Comparison of ENCODE assay signal across 17 cellular contexts in genomic region chr15:65913631-65914199, GRCh38. TPM values are rescaled to one million over a fixed set of nuclear protein-coding genes. Genes with fewer than 3 reads are reported as not detected.
DNase-seq lines count a peak whose midpoint lies in the region; ATAC-seq and TF ChIP-seq lines count a peak whose summit lies in the region.
"Had no signal": no experiment of that assay in that cellular context is flagged by ENCODE, and none has a peak within 500 bp of the region (broad histone marks: within the 10 kb centered on the region; RNA-seq: fewer than 3 reads in every experiment).

No MANE protein-coding gene starts in this region.

- no peak overlapping the region for H2AFZ ChIP-seq in Karpas-422 (ENCODE audit: low read length)
- H2AFZ ChIP-seq: GM23338 had no signal

- POLR2A ChIA-PET in GM10248 (lab: Yijun Ruan, JAX): no interaction called here

- ATAC-seq in central memory CD8-positive, alpha-beta T cell (replicated peaks; ENCODE audit: extremely low read depth, poor library complexity, severe bottlenecking): no peak
- no peak for ATAC-seq in memory B cell (ENCODE audit: low read depth)
- ATAC-seq: GM23338 had no signal

- H3K36me3 ChIP-seq in Karpas-422 (ENCODE audit: insufficient read depth, low read length): no peaks in the 10 kb centered on the region

- H3K79me2 ChIP-seq in Karpas-422 (ENCODE audit: low read length): no peaks in the 10 kb centered on the region

- CTCF ChIA-PET in GM10248 (lab: Yijun Ruan, JAX): interaction anchor here (1.4 kb wide), 1 partner anchor 10 kb away, joined by 3 read pairs; no protein-coding TSS in a partner anchor

- H4K20me1 ChIP-seq in Karpas-422 (ENCODE audit: insufficient read depth, low read depth, low read length): no peaks in the 10 kb centered on the region

- no peaks in the 10 kb centered on the region for H3K9me3 Mint-ChIP-seq in central memory CD8-positive, alpha-beta T cell
- no peaks in the 10 kb centered on the region for H3K9me3 Mint-ChIP-seq in memory B cell
- no peaks in the 10 kb centered on the region for H3K9me3 Mint-ChIP-seq in progenitor cell of endocrine pancreas (ENCODE audit: low read depth)
- H3K9me3 Mint-ChIP-seq: CD4-positive, CD25-positive, alpha-beta regulatory T cell; GM23338; HFFc6 had no signal

- H3K9ac ChIP-seq in Karpas-422 (ENCODE audit: low read length): no peak overlapping the region
- H3K9ac ChIP-seq: BLaER1 treated with 17β-estradiol and CSF1 and Interleukin-3, amounts not matched to agents 10 nM and 100 nM had no signal

- H3K27ac ChIP-seq in Karpas-422 (ENCODE audit: low read length): peak overlapping the region; percentile 72
- H3K27ac ChIP-seq: BLaER1 treated with 17β-estradiol and CSF1 and Interleukin-3, amounts not matched to agents 10 nM and 100 nM; HL-60 had no signal

- peaks cover 2% of the 10 kb centered on the region for H3K36me3 Mint-ChIP-seq in central memory CD8-positive, alpha-beta T cell (ENCODE audit: insufficient read depth)
- H3K36me3 Mint-ChIP-seq in memory B cell: peaks cover 9% of the 10 kb centered on the region
- H3K36me3 Mint-ChIP-seq in progenitor cell of endocrine pancreas (ENCODE audit: insufficient read depth): no peaks in the 10 kb centered on the region

- H3K4me1 ChIP-seq in Karpas-422 (ENCODE audit: low read length): peaks cover 49% of the 10 kb centered on the region
- H3K4me1 ChIP-seq: Caco-2 had no signal

- DNase-seq in GM10248 (ENCODE audit: extremely low spot score): peak; percentile 6
- DNase-seq in Karpas-422: no peak
- no peak for DNase-seq in central memory CD8-positive, alpha-beta T cell (ENCODE audit: low spot score in 2 of 2)
- DNase-seq in memory B cell (ENCODE audit: low spot score in 2 of 2): no peak
- DNase-seq in cardiac septum (ENCODE audit: low spot score): no peak
- no peak for DNase-seq in progenitor cell of endocrine pancreas (ENCODE audit: low spot score, unreplicated experiment)
- DNase-seq in retina: no peak
- DNase-seq: Caco-2; CD4-positive, CD25-positive, alpha-beta regulatory T cell; DMS79; GDM1; HCEC 1CT; HFFc6 had no signal

- TF ChIP-seq CTCF in GM10248 (IDR thresholded peaks at IDR 0.05; ENCODE audit: control extremely low read depth, extremely low read depth, low read depth, missing control alignments) (no peak), progenitor cell of endocrine pancreas (IDR thresholded peaks at IDR 0.05; ENCODE audit: unreplicated experiment) (no peak)

- intact Hi-C loops in cardiac septum (cut with DNase I): loop anchor here (10.0 kb wide), 1 partner anchor 271 kb away; no protein-coding TSS in a partner anchor

- no peaks in the 10 kb centered on the region for H3K9me3 ChIP-seq in Karpas-422 (ENCODE audit: low read length)
- H3K9me3 ChIP-seq: BLaER1 treated with 17β-estradiol and CSF1 and Interleukin-3, amounts not matched to agents 10 nM and 100 nM; Caco-2 had no signal

- H3K27me3 ChIP-seq in Karpas-422 (ENCODE audit: low read length): no peaks in the 10 kb centered on the region

- no peak overlapping the region for H3K4me3 Mint-ChIP-seq in central memory CD8-positive, alpha-beta T cell
- H3K4me3 Mint-ChIP-seq in memory B cell (no peak overlapping the region), progenitor cell of endocrine pancreas (ENCODE audit: low read depth) (no peak overlapping the region)
- H3K4me3 Mint-ChIP-seq: B cell; CD4-positive, CD25-positive, alpha-beta regulatory T cell; GM23338; HFFc6 had no signal

- no peak overlapping the region for H3K4me2 ChIP-seq in Karpas-422 (ENCODE audit: low read depth, low read length, poor library complexity, severe bottlenecking)
- H3K4me2 ChIP-seq: BLaER1 treated with 17β-estradiol and CSF1 and Interleukin-3, amounts not matched to agents 10 nM and 100 nM; GM23338 had no signal

- H3K4me3 ChIP-seq in Karpas-422 (ENCODE audit: low read length): no peak overlapping the region
- H3K4me3 ChIP-seq: BLaER1 treated with 17β-estradiol and CSF1 and Interleukin-3, amounts not matched to agents 10 nM and 100 nM; GM23338 had no signal

- no peaks in the 10 kb centered on the region for H3K27me3 Mint-ChIP-seq in central memory CD8-positive, alpha-beta T cell
- H3K27me3 Mint-ChIP-seq in memory B cell: no peaks in the 10 kb centered on the region
- no peaks in the 10 kb centered on the region for H3K27me3 Mint-ChIP-seq in progenitor cell of endocrine pancreas
- H3K27me3 Mint-ChIP-seq: B cell; CD4-positive, CD25-positive, alpha-beta regulatory T cell had no signal

- peak overlapping the region; percentile 20 for H3K27ac Mint-ChIP-seq in central memory CD8-positive, alpha-beta T cell (ENCODE audit: low read depth)
- peak overlapping the region; percentile 92 for H3K27ac Mint-ChIP-seq in memory B cell
- H3K27ac Mint-ChIP-seq in progenitor cell of endocrine pancreas: no peak overlapping the region
- H3K27ac Mint-ChIP-seq: GM23338, HFFc6 had no signal

- H3K4me1 Mint-ChIP-seq in central memory CD8-positive, alpha-beta T cell: peaks cover 12% of the 10 kb centered on the region
- H3K4me1 Mint-ChIP-seq in memory B cell (peaks cover 42% of the 10 kb centered on the region), progenitor cell of endocrine pancreas (ENCODE audit: low read depth) (peaks cover 2% of the 10 kb centered on the region)

- no peaks in the 10 kb centered on the region for H3K9me2 ChIP-seq in Karpas-422 (replicated peaks; ENCODE audit: insufficient read depth, low read length)

RNA-seq across cellular contexts. Expression of gene RAB11A, which starts 44.4 kb away (rescaled TPM):
- total RNA-seq in Karpas-422 (2014; rRNA removed; shearing (Covaris generic); ENCODE audit: low replicate concordance): 187 and 230 TPM in 2 replicates
- 147 TPM for total RNA-seq in cardiac septum
- 220 and 234 TPM in 2 replicates for total RNA-seq in progenitor cell of endocrine pancreas
